In the genomic region with DNA sequence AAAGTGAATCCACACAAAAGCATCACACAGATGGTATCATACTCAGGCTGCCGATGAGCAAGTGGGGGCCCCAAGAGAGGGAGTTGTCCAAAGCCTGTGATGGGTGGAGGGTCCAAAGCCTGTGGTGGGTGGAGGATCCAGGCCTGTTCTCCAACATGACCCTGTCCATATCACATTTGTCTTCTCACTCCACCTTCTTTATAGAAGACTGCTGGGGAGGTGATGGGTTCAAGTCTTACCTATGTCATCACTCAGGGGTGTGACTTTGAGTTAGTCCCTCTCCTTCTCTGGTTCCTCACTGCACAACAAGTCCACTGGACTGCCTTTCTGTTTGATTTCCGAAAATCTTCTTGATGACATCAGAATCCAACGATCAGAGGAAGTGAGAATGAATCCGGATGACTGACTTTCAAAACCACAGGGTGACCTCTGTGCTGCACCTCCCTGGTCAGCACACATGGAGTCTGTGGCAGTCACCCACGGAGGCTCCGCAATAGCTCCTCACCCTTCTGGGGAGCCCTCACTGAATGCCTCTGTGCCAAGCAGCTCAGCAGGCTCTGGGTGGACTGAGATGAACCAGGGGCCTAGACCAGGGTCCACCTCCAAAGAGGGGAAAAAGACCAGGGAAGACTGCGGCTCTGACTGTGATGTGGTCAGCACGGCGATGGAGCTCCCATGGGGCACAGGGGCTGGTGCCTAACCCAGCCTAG, we compare ENCODE assay signal across 1 cellular context.
TF ChIP-seq lines count a peak whose summit lies in the region.

No MANE protein-coding gene starts in this region.

TF ChIP-seq in H1, 55 proteins besides CTCF, POLR2A, EP300 and RAD21 (continued from another document):
- TF ChIP-seq, protein P1, sequence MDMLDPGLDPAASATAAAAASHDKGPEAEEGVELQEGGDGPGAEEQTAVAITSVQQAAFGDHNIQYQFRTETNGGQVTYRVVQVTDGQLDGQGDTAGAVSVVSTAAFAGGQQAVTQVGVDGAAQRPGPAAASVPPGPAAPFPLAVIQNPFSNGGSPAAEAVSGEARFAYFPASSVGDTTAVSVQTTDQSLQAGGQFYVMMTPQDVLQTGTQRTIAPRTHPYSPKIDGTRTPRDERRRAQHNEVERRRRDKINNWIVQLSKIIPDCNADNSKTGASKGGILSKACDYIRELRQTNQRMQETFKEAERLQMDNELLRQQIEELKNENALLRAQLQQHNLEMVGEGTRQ (IDR thresholded peaks at IDR 0.05; ENCODE audit: low read length) = no peak
- TF ChIP-seq RBBP5 (IDR thresholded peaks at IDR 0.05; ENCODE audit: borderline replicate concordance, low read depth, low read length) = no peak
